In the genomic region with DNA sequence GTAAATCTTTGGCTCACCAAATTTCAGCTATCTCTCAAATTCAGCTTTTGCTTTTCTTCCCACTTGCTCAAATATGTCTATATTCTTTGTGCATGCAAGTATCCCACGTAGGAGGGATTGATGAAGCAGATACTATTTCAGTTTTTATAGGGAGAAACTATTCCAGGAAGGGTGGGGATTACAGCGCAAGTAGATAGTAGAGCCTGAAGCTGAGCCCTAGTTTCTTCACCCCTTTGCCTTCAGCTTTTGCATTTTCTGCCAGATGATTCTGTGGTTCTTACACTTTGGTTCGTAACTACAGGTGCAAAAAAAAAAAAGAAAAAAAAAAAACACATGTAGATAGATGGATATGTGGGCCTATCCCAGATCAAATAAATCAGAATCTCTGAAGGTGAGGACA, we compare ENCODE assay signal across 19 cellular contexts. TPM values are rescaled to one million over a fixed set of nuclear protein-coding genes. Genes with fewer than 3 reads are reported as not detected.
DNase-seq lines count a peak whose midpoint lies in the region; ATAC-seq and TF ChIP-seq lines count a peak whose summit lies in the region.
"Had no signal": no experiment of that assay in that cellular context is flagged by ENCODE, and none has a peak within 500 bp of the region (broad histone marks: within the 10 kb centered on the region; RNA-seq: fewer than 3 reads in every experiment).

No MANE protein-coding gene starts in this region.

- H3K9me3 ChIP-seq in CD4-positive, alpha-beta T cell (ENCODE audit: control insufficient read depth, low read length): no peaks in the 10 kb centered on the region
- H3K9me3 ChIP-seq: BLaER1 had no signal

- H3K4me3 ChIP-seq in dorsolateral prefrontal cortex: no peak overlapping the region
- H3K4me3 ChIP-seq: BLaER1, GM12878 had no signal

- H3K4me1 Mint-ChIP-seq in CD4-positive, alpha-beta T cell (ENCODE audit: low read depth): peaks cover 34% of the 10 kb centered on the region
- H3K4me1 Mint-ChIP-seq in WTC11 (peaks cover 15% of the 10 kb centered on the region), nephron (peaks cover 47% of the 10 kb centered on the region)

- H3K27me3 Mint-ChIP-seq in CD4-positive, alpha-beta T cell: no peaks in the 10 kb centered on the region
- H3K27me3 Mint-ChIP-seq in WTC11 (ENCODE audit: low read depth): no peaks in the 10 kb centered on the region
- H3K27me3 Mint-ChIP-seq in nephron (ENCODE audit: low read depth): no peaks in the 10 kb centered on the region
- H3K27me3 Mint-ChIP-seq: B cell; CD8-positive, alpha-beta memory T cell had no signal

- H3K27me3 ChIP-seq in CD4-positive, alpha-beta T cell (ENCODE audit: control insufficient read depth, insufficient read depth, low read length): no peaks in the 10 kb centered on the region
- H3K27me3 ChIP-seq in dorsolateral prefrontal cortex: no peaks in the 10 kb centered on the region
- H3K27me3 ChIP-seq: BLaER1 had no signal

- H3K27ac Mint-ChIP-seq in CD4-positive, alpha-beta T cell: no peak overlapping the region
- H3K27ac Mint-ChIP-seq in WTC11 (peak overlapping the region; percentile 29; the same call in 1 of the 2 replicates), nephron (peak overlapping the region; percentile 21 to 90 (median 82))
- H3K27ac Mint-ChIP-seq: B cell; CD4-positive, CD25-positive, alpha-beta regulatory T cell; CD8-positive, alpha-beta memory T cell had no signal

- H3K36me3 Mint-ChIP-seq in CD4-positive, alpha-beta T cell (ENCODE audit: low read depth): peaks cover 11% of the 10 kb centered on the region
- H3K36me3 Mint-ChIP-seq in WTC11 (no peaks in the 10 kb centered on the region), nephron (ENCODE audit: low read depth) (no peaks in the 10 kb centered on the region)
- H3K36me3 Mint-ChIP-seq: CD4-positive, CD25-positive, alpha-beta regulatory T cell had no signal

- ATAC-seq in CD4-positive, alpha-beta T cell (ENCODE audit: poor library complexity): no peak
- no peak for ATAC-seq in WTC11
- no peak for ATAC-seq in HG03280 (IDR thresholded peaks at IDR 0.05; ENCODE audit: unreplicated experiment)
- ATAC-seq in HG03520 (IDR thresholded peaks at IDR 0.05; ENCODE audit: unreplicated experiment): no peak
- ATAC-seq: GM12878 had no signal

- no peaks in the 10 kb centered on the region for H3K9me3 Mint-ChIP-seq in CD4-positive, alpha-beta T cell
- H3K9me3 Mint-ChIP-seq in WTC11 (no peaks in the 10 kb centered on the region), nephron (no peaks in the 10 kb centered on the region)
- H3K9me3 Mint-ChIP-seq: CD8-positive, alpha-beta memory T cell had no signal

- POLR2A ChIA-PET in CD4-positive, alpha-beta T cell (lab: Charles Lee): no interaction called here
- POLR2A ChIA-PET in WTC11 (lab: Charles Lee): no interaction called here

- no peak for DNase-seq in CD4-positive, alpha-beta T cell
- DNase-seq in WTC11 (ENCODE audit: low spot score) (no peak), dorsolateral prefrontal cortex (no peak)
- DNase-seq: CD4-positive, CD25-positive, alpha-beta regulatory T cell; CD8-positive, alpha-beta memory T cell; DMS 273 treated with DMSO at 0.1 percent for 48 hours; DMS79; EL; GDM1; GOT3; H7; HCEC 1CT had no signal

- H3K4me3 Mint-ChIP-seq in CD4-positive, alpha-beta T cell: peak overlapping the region; percentile 25
- H3K4me3 Mint-ChIP-seq in WTC11 (no peak overlapping the region), nephron (peak overlapping the region in 2 of 3 experiments; percentile 66 to 81)
- H3K4me3 Mint-ChIP-seq: B cell had no signal

- CTCF ChIA-PET in CD4-positive, alpha-beta T cell (lab: Charles Lee): no interaction called here
- CTCF ChIA-PET in WTC11 (lab: Charles Lee): no interaction called here

- intact Hi-C loops in CD4-positive, alpha-beta T cell (cut with DNase I, micrococcal nuclease): no loop called here
- intact Hi-C loops in dorsolateral prefrontal cortex (cut with DNase I): no loop called here

- TF ChIP-seq CTCF in CD4-positive, alpha-beta T cell (IDR thresholded peaks at IDR 0.05): no peak
- TF ChIP-seq CTCF in WTC11 (IDR thresholded peaks at IDR 0.05) (no peak), nephron (IDR thresholded peaks at IDR 0.05; ENCODE audit: unreplicated experiment in 3 of 3) (no peak), dorsolateral prefrontal cortex (IDR thresholded peaks at IDR 0.05 in 54 of 56, conservative IDR thresholded peaks at IDR 0.05 in 2 of 56; ENCODE audit: low read depth in 1 of 56, partially characterized antibody in 56 of 56) (no peak)

- H3K27ac ChIP-seq in CD4-positive, alpha-beta T cell (ENCODE audit: low read depth, low read length): no peak overlapping the region
- H3K27ac ChIP-seq in dorsolateral prefrontal cortex: peak overlapping the region in 6 of 59 donors; percentile 9 to 51 (median 18)
- H3K27ac ChIP-seq: BLaER1, C4-2B had no signal

TF ChIP-seq in WTC11, 78 proteins besides CTCF, POLR2A, EP300 and RAD21 (continues in another document):
- TF ChIP-seq GABPB1 (CRISPR knock-in tag; IDR thresholded peaks at IDR 0.05) (no peak), SP1 (CRISPR knock-in tag; conservative IDR thresholded peaks at IDR 0.05) (no peak), ZNF138 (CRISPR knock-in tag; conservative IDR thresholded peaks at IDR 0.05) (no peak), ZNF317 (CRISPR knock-in tag; IDR thresholded peaks at IDR 0.05; ENCODE audit: borderline replicate concordance, low read depth) (no peak), NFATC4 (CRISPR knock-in tag; IDR thresholded peaks at IDR 0.05) (no peak)
- TF ChIP-seq, protein P1, sequence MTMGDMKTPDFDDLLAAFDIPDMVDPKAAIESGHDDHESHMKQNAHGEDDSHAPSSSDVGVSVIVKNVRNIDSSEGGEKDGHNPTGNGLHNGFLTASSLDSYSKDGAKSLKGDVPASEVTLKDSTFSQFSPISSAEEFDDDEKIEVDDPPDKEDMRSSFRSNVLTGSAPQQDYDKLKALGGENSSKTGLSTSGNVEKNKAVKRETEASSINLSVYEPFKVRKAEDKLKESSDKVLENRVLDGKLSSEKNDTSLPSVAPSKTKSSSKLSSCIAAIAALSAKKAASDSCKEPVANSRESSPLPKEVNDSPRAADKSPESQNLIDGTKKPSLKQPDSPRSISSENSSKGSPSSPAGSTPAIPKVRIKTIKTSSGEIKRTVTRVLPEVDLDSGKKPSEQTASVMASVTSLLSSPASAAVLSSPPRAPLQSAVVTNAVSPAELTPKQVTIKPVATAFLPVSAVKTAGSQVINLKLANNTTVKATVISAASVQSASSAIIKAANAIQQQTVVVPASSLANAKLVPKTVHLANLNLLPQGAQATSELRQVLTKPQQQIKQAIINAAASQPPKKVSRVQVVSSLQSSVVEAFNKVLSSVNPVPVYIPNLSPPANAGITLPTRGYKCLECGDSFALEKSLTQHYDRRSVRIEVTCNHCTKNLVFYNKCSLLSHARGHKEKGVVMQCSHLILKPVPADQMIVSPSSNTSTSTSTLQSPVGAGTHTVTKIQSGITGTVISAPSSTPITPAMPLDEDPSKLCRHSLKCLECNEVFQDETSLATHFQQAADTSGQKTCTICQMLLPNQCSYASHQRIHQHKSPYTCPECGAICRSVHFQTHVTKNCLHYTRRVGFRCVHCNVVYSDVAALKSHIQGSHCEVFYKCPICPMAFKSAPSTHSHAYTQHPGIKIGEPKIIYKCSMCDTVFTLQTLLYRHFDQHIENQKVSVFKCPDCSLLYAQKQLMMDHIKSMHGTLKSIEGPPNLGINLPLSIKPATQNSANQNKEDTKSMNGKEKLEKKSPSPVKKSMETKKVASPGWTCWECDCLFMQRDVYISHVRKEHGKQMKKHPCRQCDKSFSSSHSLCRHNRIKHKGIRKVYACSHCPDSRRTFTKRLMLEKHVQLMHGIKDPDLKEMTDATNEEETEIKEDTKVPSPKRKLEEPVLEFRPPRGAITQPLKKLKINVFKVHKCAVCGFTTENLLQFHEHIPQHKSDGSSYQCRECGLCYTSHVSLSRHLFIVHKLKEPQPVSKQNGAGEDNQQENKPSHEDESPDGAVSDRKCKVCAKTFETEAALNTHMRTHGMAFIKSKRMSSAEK (CRISPR knock-in tag; IDR thresholded peaks at IDR 0.05; ENCODE audit: borderline replicate concordance): no peak
- TF ChIP-seq, protein P2, sequence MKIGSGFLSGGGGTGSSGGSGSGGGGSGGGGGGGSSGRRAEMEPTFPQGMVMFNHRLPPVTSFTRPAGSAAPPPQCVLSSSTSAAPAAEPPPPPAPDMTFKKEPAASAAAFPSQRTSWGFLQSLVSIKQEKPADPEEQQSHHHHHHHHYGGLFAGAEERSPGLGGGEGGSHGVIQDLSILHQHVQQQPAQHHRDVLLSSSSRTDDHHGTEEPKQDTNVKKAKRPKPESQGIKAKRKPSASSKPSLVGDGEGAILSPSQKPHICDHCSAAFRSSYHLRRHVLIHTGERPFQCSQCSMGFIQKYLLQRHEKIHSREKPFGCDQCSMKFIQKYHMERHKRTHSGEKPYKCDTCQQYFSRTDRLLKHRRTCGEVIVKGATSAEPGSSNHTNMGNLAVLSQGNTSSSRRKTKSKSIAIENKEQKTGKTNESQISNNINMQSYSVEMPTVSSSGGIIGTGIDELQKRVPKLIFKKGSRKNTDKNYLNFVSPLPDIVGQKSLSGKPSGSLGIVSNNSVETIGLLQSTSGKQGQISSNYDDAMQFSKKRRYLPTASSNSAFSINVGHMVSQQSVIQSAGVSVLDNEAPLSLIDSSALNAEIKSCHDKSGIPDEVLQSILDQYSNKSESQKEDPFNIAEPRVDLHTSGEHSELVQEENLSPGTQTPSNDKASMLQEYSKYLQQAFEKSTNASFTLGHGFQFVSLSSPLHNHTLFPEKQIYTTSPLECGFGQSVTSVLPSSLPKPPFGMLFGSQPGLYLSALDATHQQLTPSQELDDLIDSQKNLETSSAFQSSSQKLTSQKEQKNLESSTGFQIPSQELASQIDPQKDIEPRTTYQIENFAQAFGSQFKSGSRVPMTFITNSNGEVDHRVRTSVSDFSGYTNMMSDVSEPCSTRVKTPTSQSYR (CRISPR knock-in tag; IDR thresholded peaks at IDR 0.05): no peak
- TF ChIP-seq, protein P3, sequence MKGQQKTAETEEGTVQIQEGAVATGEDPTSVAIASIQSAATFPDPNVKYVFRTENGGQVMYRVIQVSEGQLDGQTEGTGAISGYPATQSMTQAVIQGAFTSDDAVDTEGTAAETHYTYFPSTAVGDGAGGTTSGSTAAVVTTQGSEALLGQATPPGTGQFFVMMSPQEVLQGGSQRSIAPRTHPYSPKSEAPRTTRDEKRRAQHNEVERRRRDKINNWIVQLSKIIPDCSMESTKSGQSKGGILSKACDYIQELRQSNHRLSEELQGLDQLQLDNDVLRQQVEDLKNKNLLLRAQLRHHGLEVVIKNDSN (CRISPR knock-in tag; IDR thresholded peaks at IDR 0.05): no peak

RNA-seq across cellular contexts. Expression of a gene that starts 3.1 kb away (rescaled TPM):
- total RNA-seq in CD4-positive, alpha-beta T cell: 10 to 100 TPM; 16.8 to 17.2 TPM
- total RNA-seq in WTC11 (2021) (18.7 to 19.6 TPM (median 19.2 TPM) in 3 replicates), dorsolateral prefrontal cortex (10 to 100 TPM; 23.3 to 58.3 (median 37.1) TPM)

RNA-seq across cellular contexts. Expression of a gene that starts 6.0 kb away (rescaled TPM):
- total RNA-seq in CD4-positive, alpha-beta T cell: 1 to 10 TPM; 1.8 to 2.3 TPM
- total RNA-seq in WTC11 (2021): 26.3 to 31.1 TPM (median 29.9 TPM) in 3 replicates
- total RNA-seq in dorsolateral prefrontal cortex: 10 to 100 TPM; 12.9 to 37.0 (median 21.7) TPM

RNA-seq across cellular contexts. Expression of a gene that starts 18.2 kb away (rescaled TPM):
- 100 to 1,000 TPM; 161 to 178 TPM for total RNA-seq in CD4-positive, alpha-beta T cell
- 39.4 to 47.5 TPM (median 40.6 TPM) in 3 replicates for total RNA-seq in WTC11 (2021)
- 100 to 1,000 TPM; 149 to 312 (median 228) TPM for total RNA-seq in dorsolateral prefrontal cortex

RNA-seq across cellular contexts. Expression of a gene that starts 37.0 kb away (rescaled TPM):
- 10 to 100 TPM; 57.3 to 57.6 TPM for total RNA-seq in CD4-positive, alpha-beta T cell
- 124 to 144 TPM (median 124 TPM) in 3 replicates for total RNA-seq in WTC11 (2021)
- total RNA-seq in dorsolateral prefrontal cortex: 10 to 100 TPM in 118 of 120 experiments, 1 to 10 TPM in 2; 7.0 to 40.6 (median 19.7) TPM
